Comparison of ENCODE assay signal across 1 cellular context in genomic region chr2:95025406-95026319, GRCh38.
TF ChIP-seq lines count a peak whose summit lies in the region.

TSS of gene MAL (plus strand) at chr2:95025708. CDS start at chr2:95025793, 85 bp downstream.

TF ChIP-seq in GM12878, 131 proteins besides CTCF, POLR2A, EP300 and RAD21 (continued from another document):
- TF ChIP-seq, protein P1, sequence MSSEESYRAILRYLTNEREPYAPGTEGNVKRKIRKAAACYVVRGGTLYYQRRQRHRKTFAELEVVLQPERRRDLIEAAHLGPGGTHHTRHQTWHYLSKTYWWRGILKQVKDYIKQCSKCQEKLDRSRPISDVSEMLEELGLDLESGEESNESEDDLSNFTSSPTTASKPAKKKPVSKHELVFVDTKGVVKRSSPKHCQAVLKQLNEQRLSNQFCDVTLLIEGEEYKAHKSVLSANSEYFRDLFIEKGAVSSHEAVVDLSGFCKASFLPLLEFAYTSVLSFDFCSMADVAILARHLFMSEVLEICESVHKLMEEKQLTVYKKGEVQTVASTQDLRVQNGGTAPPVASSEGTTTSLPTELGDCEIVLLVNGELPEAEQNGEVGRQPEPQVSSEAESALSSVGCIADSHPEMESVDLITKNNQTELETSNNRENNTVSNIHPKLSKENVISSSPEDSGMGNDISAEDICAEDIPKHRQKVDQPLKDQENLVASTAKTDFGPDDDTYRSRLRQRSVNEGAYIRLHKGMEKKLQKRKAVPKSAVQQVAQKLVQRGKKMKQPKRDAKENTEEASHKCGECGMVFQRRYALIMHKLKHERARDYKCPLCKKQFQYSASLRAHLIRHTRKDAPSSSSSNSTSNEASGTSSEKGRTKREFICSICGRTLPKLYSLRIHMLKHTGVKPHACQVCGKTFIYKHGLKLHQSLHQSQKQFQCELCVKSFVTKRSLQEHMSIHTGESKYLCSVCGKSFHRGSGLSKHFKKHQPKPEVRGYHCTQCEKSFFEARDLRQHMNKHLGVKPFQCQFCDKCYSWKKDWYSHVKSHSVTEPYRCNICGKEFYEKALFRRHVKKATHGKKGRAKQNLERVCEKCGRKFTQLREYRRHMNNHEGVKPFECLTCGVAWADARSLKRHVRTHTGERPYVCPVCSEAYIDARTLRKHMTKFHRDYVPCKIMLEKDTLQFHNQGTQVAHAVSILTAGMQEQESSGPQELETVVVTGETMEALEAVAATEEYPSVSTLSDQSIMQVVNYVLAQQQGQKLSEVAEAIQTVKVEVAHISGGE (CRISPR knock-in tag; IDR thresholded peaks at IDR 0.05) = no peak
- no peak for TF ChIP-seq MEF2A (IDR thresholded peaks at IDR 0.05; ENCODE audit: insufficient read depth, low read depth, low read length)
